11 cellular contexts compared by ENCODE assay signal in genomic region chr3:45635475-45636256, GRCh38. TPM values are rescaled to one million over a fixed set of nuclear protein-coding genes. Genes with fewer than 3 reads are reported as not detected.
DNase-seq lines count a peak whose midpoint lies in the region; ATAC-seq and TF ChIP-seq lines count a peak whose summit lies in the region.
"Had no signal": no experiment of that assay in that cellular context is flagged by ENCODE, and none has a peak within 500 bp of the region (broad histone marks: within the 10 kb centered on the region; RNA-seq: fewer than 3 reads in every experiment).

No MANE protein-coding gene starts in this region.

- H3K4me3 ChIP-seq in SJSA1 = no peak overlapping the region
- H3K4me3 ChIP-seq: cardiac muscle cell, transverse colon had no signal

- no peak for TF ChIP-seq POLR2A in erythroblast (IDR thresholded peaks at IDR 0.05; ENCODE audit: low read length)

- peaks cover 10% of the 10 kb centered on the region for H3K36me3 Mint-ChIP-seq in osteocyte (ENCODE audit: unreplicated experiment)

- DNase-seq in GM04504 (ENCODE audit: low read depth) = peak; percentile 65
- DNase-seq in SJSA1 (ENCODE audit: low read depth in 1 of 2, low spot score in 2 of 2) = peak; percentile 77 to 79
- peak; percentile 36 for DNase-seq in fibroblast of the conjunctiva (ENCODE audit: low read depth)
- no peak for DNase-seq in osteocyte (ENCODE audit: extremely low spot score, unreplicated experiment)
- DNase-seq in erythroblast (lab: John Stamatoyannopoulos, UW) = no peak
- DNase-seq in Ammon's horn (ENCODE audit: low spot score) = no peak
- DNase-seq: activated CD4-positive, alpha-beta T cell treated with anti-CD3 and anti-CD28 coated beads for 1 hour; transverse colon had no signal

- peaks cover 36% of the 10 kb centered on the region for H3K4me1 Mint-ChIP-seq in osteocyte (ENCODE audit: unreplicated experiment)

- ATAC-seq in GM19324 (IDR thresholded peaks at IDR 0.05; ENCODE audit: low FRiP score, unreplicated experiment) = no peak
- ATAC-seq in GM19467 (IDR thresholded peaks at IDR 0.05; ENCODE audit: unreplicated experiment) = no peak

- H3K27me3 Mint-ChIP-seq in osteocyte (ENCODE audit: unreplicated experiment) = no peaks in the 10 kb centered on the region

- no peak overlapping the region for H3K4me3 Mint-ChIP-seq in osteocyte (ENCODE audit: unreplicated experiment)

- TF ChIP-seq CTCF in osteocyte (IDR thresholded peaks at IDR 0.05) = no peak

- H3K9me3 ChIP-seq in SJSA1 (replicated peaks) = no peaks in the 10 kb centered on the region
- H3K9me3 ChIP-seq: transverse colon had no signal

- H3K9me3 Mint-ChIP-seq in osteocyte (ENCODE audit: unreplicated experiment) = no peaks in the 10 kb centered on the region

- H3K27ac ChIP-seq in SJSA1 = peak overlapping the region; percentile 81
- H3K27ac ChIP-seq: cardiac muscle cell, transverse colon had no signal

- H3K4me1 ChIP-seq in SJSA1 (replicated peaks) = peaks cover 41% of the 10 kb centered on the region

- no peaks in the 10 kb centered on the region for H3K27me3 ChIP-seq in SJSA1 (replicated peaks)
- H3K27me3 ChIP-seq: cardiac muscle cell, transverse colon had no signal

- peak overlapping the region; percentile 76 for H3K27ac Mint-ChIP-seq in osteocyte (ENCODE audit: unreplicated experiment)

- H3K36me3 ChIP-seq in SJSA1 = peaks cover 30% of the 10 kb centered on the region
- H3K36me3 ChIP-seq: transverse colon had no signal

RNA-seq across cellular contexts. Expression of gene LIMD1, which starts 41.1 kb away (rescaled TPM):
- total RNA-seq in SJSA1 (2014; rRNA removed; shearing (Covaris generic)) = 5.3 and 11.0 TPM in 2 replicates
- total RNA-seq in osteocyte = 28.3 and 33.8 TPM in 2 replicates

RNA-seq across cellular contexts. Expression of gene SACM1L, which starts 53.5 kb away (rescaled TPM):
- 25.2 and 28.8 TPM in 2 replicates for total RNA-seq in SJSA1 (2014; rRNA removed; shearing (Covaris generic))
- 38.3 and 40.8 TPM in 2 replicates for total RNA-seq in osteocyte

Comparison
In these comparisons a context has a peak if more than half of its experiments do, and no peak if none do; other contexts are left out.
1. DNase-seq: peak in GM04504 (single experiment), SJSA1 (2 of 2) and fibroblast of the conjunctiva (single experiment); none in osteocyte (single experiment), erythroblast (0 of 2) and Ammon's horn (single experiment).